In the genomic region with DNA sequence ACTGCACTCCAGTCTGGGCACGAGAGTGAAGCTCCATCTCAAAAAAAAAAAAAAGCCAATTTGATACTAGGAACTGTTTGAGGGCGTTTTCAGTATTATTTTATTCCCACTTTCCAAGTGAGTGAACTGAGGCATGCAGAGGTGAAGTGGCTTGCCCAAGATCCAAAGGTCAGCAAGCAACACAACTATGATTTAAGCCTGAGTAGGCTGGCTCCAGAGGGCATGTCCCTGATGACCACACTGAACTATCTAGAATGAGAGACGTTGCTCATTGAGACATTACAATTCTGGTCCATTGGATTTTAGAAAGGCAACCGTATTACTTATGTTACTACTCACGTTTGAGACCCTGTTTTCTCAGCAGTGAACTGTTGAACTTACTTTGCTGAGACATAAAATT, we compare ENCODE assay signal across 16 cellular contexts. TPM values are rescaled to one million over a fixed set of nuclear protein-coding genes. Genes with fewer than 3 reads are reported as not detected.
DNase-seq lines count a peak whose midpoint lies in the region; ATAC-seq, FAIRE-seq and TF ChIP-seq lines count a peak whose summit lies in the region.
"Had no signal": no experiment of that assay in that cellular context is flagged by ENCODE, and none has a peak within 500 bp of the region (broad histone marks: within the 10 kb centered on the region; RNA-seq: fewer than 3 reads in every experiment).

No MANE protein-coding gene starts in this region.

- no peak for TF ChIP-seq EP300 in sigmoid colon (IDR thresholded peaks at IDR 0.05)

- 91 to 92% methylated on average over 5 of the region's 5 CpGs for WGBS in sigmoid colon, 2 donors

- no peaks in the 10 kb centered on the region for H3K27me3 ChIP-seq in Panc1 (ENCODE audit: control insufficient read depth, insufficient read depth, low read length)
- no peaks in the 10 kb centered on the region for H3K27me3 ChIP-seq in bronchial epithelial cell (ENCODE audit: control insufficient read depth, insufficient read depth, low read length)
- H3K27me3 ChIP-seq in sigmoid colon = no peaks in the 10 kb centered on the region

- POLR2A ChIA-PET in Panc1 (lab: Charles Lee) = interaction anchor here (0.6 kb wide), 1 partner anchor 154 kb away, joined by 4 read pairs; no protein-coding TSS in a partner anchor

- intact Hi-C loops in Panc1 (cut with micrococcal nuclease; ENCODE audit: unreplicated experiment) = no loop called here
- intact Hi-C loops in sigmoid colon (cut with DNase I) = no loop called here
- intact Hi-C loops in cardiac septum (cut with DNase I) = no loop called here

- no peaks in the 10 kb centered on the region for H3K36me3 ChIP-seq in Panc1 (ENCODE audit: control insufficient read depth, insufficient read depth, low read length)
- H3K36me3 ChIP-seq in bronchial epithelial cell (ENCODE audit: control insufficient read depth, insufficient read depth, low read length) = no peaks in the 10 kb centered on the region
- no peaks in the 10 kb centered on the region for H3K36me3 ChIP-seq in sigmoid colon

- FAIRE-seq in bronchial epithelial cell (lab: Jason Lieb, UNC) = peak; percentile 82
- FAIRE-seq: G401.6, GM19239 had no signal

- no peak overlapping the region for H3K4me3 ChIP-seq in Panc1 (ENCODE audit: low read depth in 2 of 2, low read length in 2 of 2)
- no peak overlapping the region for H3K4me3 ChIP-seq in bronchial epithelial cell (ENCODE audit: low read depth, low read length)
- H3K4me3 ChIP-seq in sigmoid colon = no peak overlapping the region
- H3K4me3 ChIP-seq: GM23338 had no signal

- TF ChIP-seq CTCF in Panc1 (IDR thresholded peaks at IDR 0.05) (no peak), bronchial epithelial cell (IDR thresholded peaks at IDR 0.05; ENCODE audit: insufficient read depth, low read length, severe bottlenecking) (no peak), sigmoid colon (IDR thresholded peaks at IDR 0.05) (no peak)

- no peak for DNase-seq in Panc1 (ENCODE audit: low read depth, low spot score)
- no peak for DNase-seq in bronchial epithelial cell (ENCODE audit: low read depth)
- peak; percentile 32 for DNase-seq in kidney tubule cell (ENCODE audit: low spot score)
- DNase-seq in sigmoid colon = no peak
- no peak for DNase-seq in cardiac septum (ENCODE audit: low spot score)
- DNase-seq: C1 segment of cervical spinal cord; Calu3; CD4-positive, alpha-beta memory T cell; COR-L47; DND-41; H9 had no signal

- no TSS peak for BruUV-seq in Panc1 (replicated peaks; lab: Mats Ljungman, UMichigan)

- H3K9me3 ChIP-seq in Panc1 (ENCODE audit: control insufficient read depth, insufficient read depth, low read depth, low read length) (no peaks in the 10 kb centered on the region), sigmoid colon (no peaks in the 10 kb centered on the region)

- H3K27ac ChIP-seq in Panc1 (ENCODE audit: low read length) (peak overlapping the region; percentile 15; the same call in 1 of the 2 replicates), sigmoid colon (peak overlapping the region in 2 of 4 donors; percentile 67 to 77)

- in situ Hi-C loops in Panc1 (cut with HindIII; ENCODE audit: low pct_unique_long_range_greater_than_20kb, low sequenced_read_pairs) = no loop called here

- ATAC-seq in Panc1 (no peak), GM19463 (IDR thresholded peaks at IDR 0.05; ENCODE audit: unreplicated experiment) (no peak)
- ATAC-seq: GM23338, HCT116 had no signal

- CTCF ChIA-PET in Panc1 (lab: Charles Lee) = no interaction called here

- no peak for TF ChIP-seq POLR2A in sigmoid colon (IDR thresholded peaks at IDR 0.05)

- H3K4me1 ChIP-seq in Panc1 (ENCODE audit: control insufficient read depth, insufficient read depth, low read length) = peaks cover 61% of the 10 kb centered on the region
- H3K4me1 ChIP-seq in sigmoid colon = peaks cover 0 to 77% (median 58%) of the 10 kb centered on the region in 4 donors

RNA-seq across cellular contexts. Expression of a gene that starts 20.8 kb away (rescaled TPM):
- total RNA-seq in Panc1 (2021; ENCODE audit: unreplicated experiment) (91.9 TPM), bronchial epithelial cell (15.8 and 16.3 TPM in 2 replicates), sigmoid colon (100 to 1,000 TPM; 256 to 427 (median 312) TPM), cardiac septum (2.0 TPM)
- 75.5 TPM for polyA plus RNA-seq in Panc1 (2012; ENCODE audit: insufficient read length)
- polyA plus RNA-seq in sigmoid colon = 10 to 100 TPM; 15.3 to 25.3 (median 16.8) TPM
- total RNA-seq: CD4-positive, alpha-beta memory T cell had no signal
